In genomic region chr5:132438931-132439330, GRCh38 we compare ENCODE assay signal across 1 cellular context.
TF ChIP-seq lines count a peak whose summit lies in the region.

No MANE protein-coding gene starts in this region.

TF ChIP-seq in HEK293, 187 proteins besides CTCF, POLR2A, EP300 and RAD21 (continued from another document):
- no peak for TF ChIP-seq PRDM10 (tag by site-specific recombination; IDR thresholded peaks at IDR 0.05)
TF ChIP-seq in HEK293: peak in this region for 0.
